ENCODE assay signal across 9 cellular contexts in genomic region chr20:13029687-13030510, GRCh38. TPM values are rescaled to one million over a fixed set of nuclear protein-coding genes. Genes with fewer than 3 reads are reported as not detected.
A peak's percentile ranks its signal among the peaks of the same experiment; 100 is the strongest.
DNase-seq lines count a peak whose midpoint lies in the region; ATAC-seq, FAIRE-seq and TF ChIP-seq lines count a peak whose summit lies in the region.
"Had no signal": no experiment of that assay in that cellular context is flagged by ENCODE, and none has a peak within 500 bp of the region (broad histone marks: within the 10 kb centered on the region; RNA-seq: fewer than 3 reads in every experiment).

No MANE protein-coding gene starts in this region.

- no peak overlapping the region for H2AFZ ChIP-seq in HepG2 (ENCODE audit: low read length)

- no peaks in the 10 kb centered on the region; the same call in 1 of the 2 replicates for H3K27me3 Mint-ChIP-seq in HFFc6 (ENCODE audit: insufficient read depth)

- FAIRE-seq in HepG2 (lab: Jason Lieb, UNC) = peak; percentile 8

- DNase-seq in ACHN = peak; percentile 88
- peak; percentile 41 for DNase-seq in HFFc6
- peak in 3 of 4 donors; percentile 27 to 43 (median 29) for DNase-seq in body of pancreas
- peak; percentile 80 for DNase-seq in HepG2 (ENCODE audit: low spot score)
- no peak for DNase-seq in AML-193 (lab: John Stamatoyannopoulos, UW)
- DNase-seq in dermis blood vessel endothelial cell = no peak
- no peak for DNase-seq in GM10248 (ENCODE audit: extremely low spot score)
- no peak for DNase-seq in coronary artery (ENCODE audit: low spot score)
- DNase-seq: NCI-H2227 treated with DMSO at 0.1 percent for 48 hours had no signal

- H3K27me3 ChIP-seq in body of pancreas (no peaks in the 10 kb centered on the region), HepG2 (ENCODE audit: control insufficient read depth in 1 of 2, insufficient read depth in 2 of 2, low read length in 2 of 2) (no peaks in the 10 kb centered on the region)

- no peak for ATAC-seq in body of pancreas
- ATAC-seq in HepG2 = peak; percentile 65

- POLR2A ChIA-PET in HepG2 (lab: Yijun Ruan, JAX) (interaction anchor here (0.6 to 3.2 kb wide), 8 partner anchors 9 to 60 kb away, joined by 3 to 9 read pairs (median 6); no protein-coding TSS in a partner anchor), GM10248 (lab: Yijun Ruan, JAX) (no interaction called here)

- peaks cover 27% of the 10 kb centered on the region for H3K9me3 Mint-ChIP-seq in HFFc6

- H3K79me2 ChIP-seq in HepG2 (ENCODE audit: insufficient read depth, low read length) = no peaks in the 10 kb centered on the region

- no peak overlapping the region for H3K4me2 ChIP-seq in HepG2 (ENCODE audit: low read depth, low read length)

- intact Hi-C loops in body of pancreas (cut with DNase I) = no loop called here
- intact Hi-C loops in HepG2 (cut with micrococcal nuclease; ENCODE audit: unreplicated experiment) = no loop called here

- H3K4me1 ChIP-seq in body of pancreas (peaks cover 3% of the 10 kb centered on the region), HepG2 (ENCODE audit: insufficient read depth, low read length) (peaks cover 11% of the 10 kb centered on the region)

- CTCF ChIA-PET in HepG2 (lab: Yijun Ruan, JAX; ENCODE audit: low intra/inter-chr PET ratio, low total read pairs) = no interaction called here
- CTCF ChIA-PET in GM10248 (lab: Yijun Ruan, JAX) = interaction anchor here (2.9 kb wide), 1 partner anchor 13 kb away, joined by 8 read pairs; no protein-coding TSS in a partner anchor

- in situ Hi-C loops in ACHN (cut with HindIII; ENCODE audit: low pct_ligation_motif_present, low pct_unique_long_range_greater_than_20kb, low sequenced_read_pairs) = no loop called here
- in situ Hi-C loops in HepG2 (cut with HindIII; ENCODE audit: extremely low pct_ligation_motif_present, low pct_unique_long_range_greater_than_20kb) = no loop called here

- no peaks in the 10 kb centered on the region for H3K36me3 Mint-ChIP-seq in HFFc6 (ENCODE audit: low read depth)

- H4K20me1 ChIP-seq in HepG2 (ENCODE audit: insufficient read depth, low read length) = no peaks in the 10 kb centered on the region

- TF ChIP-seq RAD21 in HepG2 (CRISPR knock-in tag; IDR thresholded peaks at IDR 0.05) = no peak

- no peak overlapping the region for H3K9ac ChIP-seq in HepG2 (ENCODE audit: insufficient read depth, low read depth, low read length)

- H3K36me3 ChIP-seq in body of pancreas (replicated peaks in 1 of 2; ENCODE audit: insufficient read depth in 1 of 2, low read depth in 2 of 2) (no peaks in the 10 kb centered on the region), HepG2 (replicated peaks in 1 of 2; ENCODE audit: control insufficient read depth in 1 of 2, insufficient read depth in 2 of 2, low read length in 2 of 2) (peaks cover 15 to 64% of the 10 kb centered on the region in 2 experiments)

- TF ChIP-seq CTCF in HFFc6 (IDR thresholded peaks at IDR 0.05) (no peak), body of pancreas (IDR thresholded peaks at IDR 0.05) (no peak), HepG2 (CRISPR knock-in tag; IDR thresholded peaks at IDR 0.05) (no peak), GM10248 (IDR thresholded peaks at IDR 0.05; ENCODE audit: control extremely low read depth, extremely low read depth, low read depth, missing control alignments) (no peak), coronary artery (IDR thresholded peaks at IDR 0.05) (no peak)

- H3K4me1 Mint-ChIP-seq in HFFc6 (ENCODE audit: low read depth) = no peaks in the 10 kb centered on the region; the same call in 1 of the 2 replicates

- WGBS in body of pancreas, 2 donors = 56 to 78% methylated on average over 5 of the region's 5 CpGs
- 79% methylated on average over 5 of the region's 5 CpGs for WGBS in HepG2 (ENCODE audit: low lambda C conversion rate)

- no peak for TF ChIP-seq POLR2A in body of pancreas (IDR thresholded peaks at IDR 0.05)
- no peak for TF ChIP-seq POLR2A in HepG2 (IDR thresholded peaks at IDR 0.05; ENCODE audit: insufficient read depth in 1 of 2, low read depth in 2 of 2, low read length in 2 of 2)

- no TSS peak for BruUV-seq in HepG2 (replicated peaks; lab: Mats Ljungman, UMichigan)

- no peak overlapping the region for H3K4me3 Mint-ChIP-seq in HFFc6

- TF ChIP-seq EP300 in HepG2 (IDR thresholded peaks at IDR 0.05; ENCODE audit: low read depth in 2 of 2, low read length in 2 of 2) (0 out of 4 replicates have a peak, but pooled peaks of 1 of the 2 experiments have one; percentile 23), HepG2 (CRISPR knock-in tag; IDR thresholded peaks at IDR 0.05; ENCODE audit: borderline replicate concordance) (no peak)

- no peaks in the 10 kb centered on the region for H3K9me3 ChIP-seq in body of pancreas
- no peaks in the 10 kb centered on the region for H3K9me3 ChIP-seq in HepG2 (ENCODE audit: low read length)

- no peak overlapping the region for H3K4me3 ChIP-seq in body of pancreas
- no peak overlapping the region for H3K4me3 ChIP-seq in HepG2 (replicated peaks in 1 of 3; ENCODE audit: insufficient read depth in 1 of 3, low read depth in 2 of 3, low read length in 3 of 3)
- no peak overlapping the region for H3K4me3 ChIP-seq in coronary artery

- H3K27ac Mint-ChIP-seq in HFFc6 = no peak overlapping the region

- no peak overlapping the region for H3K27ac ChIP-seq in body of pancreas
- H3K27ac ChIP-seq in HepG2 (ENCODE audit: extremely low read length, insufficient read depth, low read length) = no peak overlapping the region
- H3K27ac ChIP-seq in coronary artery = no peak overlapping the region

TF ChIP-seq in HepG2, 621 proteins besides CTCF, POLR2A, EP300 and RAD21 (continues in another document):
- no peak for TF ChIP-seq NR2F1 (CRISPR knock-in tag; IDR thresholded peaks at IDR 0.05)
- peak; percentile 78 for TF ChIP-seq ATF3 (CRISPR knock-in tag; IDR thresholded peaks at IDR 0.05)
- TF ChIP-seq RBFOX2 (IDR thresholded peaks at IDR 0.05; ENCODE audit: low read depth, low read length) = 0 out of 2 replicates have a peak, but pooled peaks have one; percentile 29
- TF ChIP-seq PATZ1 (CRISPR knock-in tag; IDR thresholded peaks at IDR 0.05) = peak; percentile 64
- TF ChIP-seq ATF4 (CRISPR knock-in tag; IDR thresholded peaks at IDR 0.05) = peak in 1 of 2 experiments; percentile 63; a peak in 2 of 4 replicates
- TF ChIP-seq BRCA1 (CRISPR knock-in tag; IDR thresholded peaks at IDR 0.05) = no peak
- peak; percentile 20; the same call in 1 of the 2 replicates for TF ChIP-seq SAP130 (CRISPR knock-in tag; IDR thresholded peaks at IDR 0.05; ENCODE audit: low read depth)
- no peak for TF ChIP-seq TCF12 (IDR thresholded peaks at IDR 0.05)
- 0 out of 2 replicates have a peak, but pooled peaks have one; percentile 15 for TF ChIP-seq TCF12 (CRISPR knock-in tag; IDR thresholded peaks at IDR 0.05)

RNA-seq across cellular contexts. Expression of gene SPTLC3, which starts 21.1 kb away (rescaled TPM):
- not detected for total RNA-seq in HFFc6 (2021; fragmentation: NEBNext Ultra II Directional; extraction: Animal tissue kit (Norgen Biotek cat#: 25700))
- total RNA-seq in body of pancreas (10 to 100 TPM in 1 of 2 donors, 1 to 10 TPM in 1; 5.3 to 18.4 TPM), HepG2 (2016; rRNA removed; fragmentation: Illumina TruSeq; extraction: Trizol) (83.7 and 95.6 TPM in 2 replicates), dermis blood vessel endothelial cell (0.68 and 1.4 TPM in 2 replicates)
- 5.7 and 7.4 TPM in 2 replicates for total RNA-seq in HepG2 (2016; cell fraction: cytosol; rRNA removed; fragmentation: Illumina TruSeq; extraction: Trizol; ENCODE audit: low read depth)
- total RNA-seq in HepG2 (2016; cell fraction: insoluble cytoplasmic fraction; rRNA removed; fragmentation: Illumina TruSeq; extraction: Trizol) = 84.1 and 87.4 TPM in 2 replicates
- total RNA-seq in HepG2 (2016; cell fraction: membrane; rRNA removed; fragmentation: Illumina TruSeq; extraction: Trizol) = 27.3 and 28.3 TPM in 2 replicates
- total RNA-seq in HepG2 (2016; cell fraction: nucleus; rRNA removed; fragmentation: Illumina TruSeq; extraction: Trizol) = 151 and 157 TPM in 2 replicates
- 13.0 and 20.5 TPM in 2 replicates for polyA plus RNA-seq in HepG2 (2011; rRNA removed)
- polyA plus RNA-seq in HepG2 (2011; cell fraction: cytosol; rRNA removed) = 8.5 and 11.9 TPM in 2 replicates
- 9.9 and 12.6 TPM in 2 replicates for polyA plus RNA-seq in HepG2 (2011; cell fraction: nucleus; rRNA removed)
- polyA plus RNA-seq in HepG2 (2012) = 18.7 and 45.9 TPM in 2 replicates
- polyA plus RNA-seq in HepG2 (2016; cell fraction: cytosol; fragmentation: Illumina TruSeq; extraction: Trizol; ENCODE audit: low read depth) = 3.5 and 3.8 TPM in 2 replicates
- polyA plus RNA-seq in HepG2 (2016; cell fraction: insoluble cytoplasmic fraction; fragmentation: Illumina TruSeq; extraction: Trizol; ENCODE audit: low read depth) = 37.0 and 39.6 TPM in 2 replicates
- polyA plus RNA-seq in HepG2 (2016; cell fraction: membrane; fragmentation: Illumina TruSeq; extraction: Trizol; ENCODE audit: low read depth) = 8.8 and 10.3 TPM in 2 replicates
- polyA plus RNA-seq in HepG2 (2016; cell fraction: nucleus; fragmentation: Illumina TruSeq; extraction: Trizol; ENCODE audit: insufficient read depth, low read depth) = 45.3 and 58.4 TPM in 2 replicates
- 0.09 and 18.0 TPM in 2 replicates for polyA minus RNA-seq in HepG2 (2011; rRNA and poly(A)+ RNA removed; ENCODE audit: low replicate concordance)
- 14.0 and 19.8 TPM in 2 replicates for polyA minus RNA-seq in HepG2 (2011; cell fraction: cytosol; rRNA and poly(A)+ RNA removed)
- 91.3 and 96.6 TPM in 2 replicates for polyA minus RNA-seq in HepG2 (2011; cell fraction: nucleus; rRNA and poly(A)+ RNA removed)

Comparison
In these comparisons a context has a peak if more than half of its experiments do, and no peak if none do; other contexts are left out.
1. DNase-seq: peak in ACHN (single experiment), HFFc6 (single experiment), body of pancreas (3 of 4) and HepG2 (single experiment); none in AML-193 (0 of 2), dermis blood vessel endothelial cell (single experiment), GM10248 (single experiment) and coronary artery (single experiment).